1 cellular context compared by ENCODE assay signal in genomic region chr12:52044284-52044983, GRCh38.
TF ChIP-seq lines count a peak whose summit lies in the region.

No MANE protein-coding gene starts in this region.

TF ChIP-seq in HepG2, 621 proteins besides CTCF, POLR2A, EP300 and RAD21:
- TF ChIP-seq SCMH1 (CRISPR knock-in tag; IDR thresholded peaks at IDR 0.05; ENCODE audit: borderline replicate concordance) (no peak), ZNF574 (CRISPR knock-in tag; IDR thresholded peaks at IDR 0.05) (no peak), RNF219 (CRISPR knock-in tag; IDR thresholded peaks at IDR 0.05) (no peak), ZBTB7B (CRISPR knock-in tag; IDR thresholded peaks at IDR 0.05) (no peak), TFAP4 (IDR thresholded peaks at IDR 0.05; ENCODE audit: borderline replicate concordance, low read depth) (no peak), ZNF326 (CRISPR knock-in tag; IDR thresholded peaks at IDR 0.05; ENCODE audit: borderline replicate concordance) (no peak), CAMTA2 (CRISPR knock-in tag; IDR thresholded peaks at IDR 0.05; ENCODE audit: borderline replicate concordance) (no peak), MLXIP (CRISPR knock-in tag; IDR thresholded peaks at IDR 0.05; ENCODE audit: borderline replicate concordance) (no peak), ZEB1 (IDR thresholded peaks at IDR 0.05; ENCODE audit: insufficient replicate concordance, low read depth) (no peak), KLF15 (CRISPR knock-in tag; IDR thresholded peaks at IDR 0.05; ENCODE audit: borderline replicate concordance) (no peak), HOXA5 (CRISPR knock-in tag; IDR thresholded peaks at IDR 0.05) (no peak), ZBTB21 (CRISPR knock-in tag; IDR thresholded peaks at IDR 0.05) (no peak)
